In genomic region chr2:70708376-70709199, GRCh38 we compare ENCODE assay signal across 16 cellular contexts. TPM values are rescaled to one million over a fixed set of nuclear protein-coding genes. Genes with fewer than 3 reads are reported as not detected.
DNase-seq lines count a peak whose midpoint lies in the region; ATAC-seq and TF ChIP-seq lines count a peak whose summit lies in the region.
"Had no signal": no experiment of that assay in that cellular context is flagged by ENCODE, and none has a peak within 500 bp of the region (broad histone marks: within the 10 kb centered on the region; RNA-seq: fewer than 3 reads in every experiment).

No MANE protein-coding gene starts in this region.

- peaks cover 2% of the 10 kb centered on the region for H3K27me3 Mint-ChIP-seq in endothelial cell (ENCODE audit: unreplicated experiment)

- H3K56ac ChIP-seq in mesendoderm (ENCODE audit: low read length): no peak overlapping the region

- no peak overlapping the region for H3K4ac ChIP-seq in mesendoderm (ENCODE audit: low read depth, low read length)

- H3K27ac ChIP-seq in mesendoderm (ENCODE audit: low read depth, low read length): no peak overlapping the region
- H3K27ac ChIP-seq: heart right ventricle, right lobe of liver had no signal

- no peak overlapping the region for H2BK120ac ChIP-seq in mesendoderm (ENCODE audit: low read depth, low read length)

- no peak overlapping the region for H2AK5ac ChIP-seq in mesendoderm (ENCODE audit: low read length)

- no peak overlapping the region for H3K4me2 ChIP-seq in mesendoderm (ENCODE audit: low read length)

- no peak overlapping the region for H2BK5ac ChIP-seq in mesendoderm (ENCODE audit: low read length)

- H3K27me3 ChIP-seq in mesendoderm (ENCODE audit: insufficient read depth, low read length, poor library complexity): no peaks in the 10 kb centered on the region
- H3K27me3 ChIP-seq: heart right ventricle, right lobe of liver had no signal

- WGBS in mesendoderm (ENCODE audit: extremely low coverage, insufficient coverage, low lambda C conversion rate): no CpG with 5 or more reads among the region's 3 CpGs

- no peak overlapping the region for H4K5ac ChIP-seq in mesendoderm (ENCODE audit: low read length)

- no peak overlapping the region for H4K8ac ChIP-seq in mesendoderm (ENCODE audit: low read depth, low read length)

- ATAC-seq in HG02840 (IDR thresholded peaks at IDR 0.05; ENCODE audit: low FRiP score, unreplicated experiment): no peak
- ATAC-seq: heart right ventricle, mucosa of descending colon, right lobe of liver had no signal

- no peak overlapping the region for H2BK15ac ChIP-seq in mesendoderm (replicated peaks; ENCODE audit: low read depth)

- H3K36me3 Mint-ChIP-seq in endothelial cell (ENCODE audit: low read depth, unreplicated experiment): peaks cover 10% of the 10 kb centered on the region

- no peak overlapping the region for H3K23ac ChIP-seq in mesendoderm (ENCODE audit: low read length)

- TF ChIP-seq CTCF in endothelial cell (IDR thresholded peaks at IDR 0.05; ENCODE audit: unreplicated experiment): no peak

- no peak overlapping the region for H3K27ac Mint-ChIP-seq in endothelial cell (ENCODE audit: unreplicated experiment)

- peak overlapping the region; percentile 34 for H3K4me3 Mint-ChIP-seq in endothelial cell (ENCODE audit: unreplicated experiment)

- DNase-seq in AG08395 (ENCODE audit: low spot score) (peak; percentile 12), Caki2 (ENCODE audit: low read depth) (peak; percentile 9), NCI-H2029 (lab: John Stamatoyannopoulos, UW) (peak; percentile 34), endothelial cell (ENCODE audit: low spot score) (no peak), DMS114 treated with DMSO at 0.1 percent for 48 hours (lab: John Stamatoyannopoulos, UW; ENCODE audit: unreplicated experiment) (no peak), mesendoderm (no peak)
- DNase-seq: C1 segment of cervical spinal cord; cortex of kidney; heart right ventricle; IMR-90; mucosa of descending colon; NCI-H1105; stimulated activated CD4-positive, alpha-beta T cell treated with anti-CD3 and anti-CD28 coated beads, Interleukin-4, amount 100 ng/mL, for 1 hour had no signal

- peaks cover 4% of the 10 kb centered on the region for H3K79me1 ChIP-seq in mesendoderm (ENCODE audit: low read length)

- H3K4me1 Mint-ChIP-seq in endothelial cell (ENCODE audit: unreplicated experiment): peaks cover 15% of the 10 kb centered on the region

- no peaks in the 10 kb centered on the region for H3K79me2 ChIP-seq in mesendoderm (ENCODE audit: control insufficient read depth, insufficient read depth, low read length)

- H3K9me3 Mint-ChIP-seq in endothelial cell (ENCODE audit: unreplicated experiment): no peaks in the 10 kb centered on the region

- no peaks in the 10 kb centered on the region for H3K36me3 ChIP-seq in mesendoderm (ENCODE audit: control insufficient read depth, insufficient read depth, low read length)
- H3K36me3 ChIP-seq: heart right ventricle, right lobe of liver had no signal

- no peak overlapping the region for H3K9ac ChIP-seq in mesendoderm (ENCODE audit: low read length)

- H3K4me3 ChIP-seq in mesendoderm (ENCODE audit: low read length): no peak overlapping the region
- H3K4me3 ChIP-seq: HAP-1, heart right ventricle, mucosa of descending colon, right lobe of liver had no signal

- no peaks in the 10 kb centered on the region for H3K4me1 ChIP-seq in mesendoderm (ENCODE audit: control insufficient read depth, low read depth, low read length)
- H3K4me1 ChIP-seq: right lobe of liver had no signal

- no peak overlapping the region for H3K18ac ChIP-seq in mesendoderm (ENCODE audit: low read length)

- in situ Hi-C loops in Caki2 (cut with HindIII; ENCODE audit: low pct_unique_long_range_greater_than_20kb, low sequenced_read_pairs): no loop called here

RNA-seq across cellular contexts. Expression of gene ADD2, which starts 59.4 kb away (rescaled TPM):
- 3.8 and 14.8 TPM in 2 replicates for total RNA-seq in Caki2 (2014; rRNA removed; shearing (Covaris generic); ENCODE audit: low replicate concordance)
- 54.0 TPM for total RNA-seq in endothelial cell (ENCODE audit: unreplicated experiment)
- 160 TPM for polyA plus RNA-seq in mesendoderm (2013, experiment 1 of 2)
- 173 TPM for polyA plus RNA-seq in mesendoderm (2013, experiment 2 of 2)
- total RNA-seq: IMR-90 had no signal
- polyA plus RNA-seq: IMR-90 had no signal

Comparison
In these comparisons a context has a peak if more than half of its experiments do, and no peak if none do; other contexts are left out.
1. DNase-seq: peak in AG08395 (single experiment), Caki2 (single experiment) and NCI-H2029 (single experiment); none in endothelial cell (single experiment), DMS114 treated with DMSO at 0.1 percent for 48 hours (single experiment) and mesendoderm (single experiment).